1 cellular context compared by ENCODE assay signal in the genomic region with DNA sequence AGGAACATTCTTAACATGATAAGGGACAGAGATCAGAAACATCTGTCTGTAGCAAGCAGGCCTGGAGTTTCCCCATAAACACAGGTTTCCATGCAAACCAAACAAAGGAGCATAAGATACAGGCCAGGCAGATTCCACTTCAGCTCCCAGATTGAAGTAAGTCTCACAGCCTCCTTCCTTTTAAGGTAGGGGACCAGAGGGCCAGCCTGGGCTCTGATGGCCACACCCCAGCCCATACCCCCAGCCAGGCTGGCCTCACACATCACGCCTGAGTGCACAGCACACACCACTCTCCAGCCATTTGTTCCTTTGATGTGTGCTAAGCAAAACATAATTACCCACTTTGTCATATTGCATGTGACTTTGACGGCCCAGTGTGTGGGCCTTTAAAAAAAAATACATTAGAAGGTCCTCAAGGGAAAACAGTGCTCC.
TF ChIP-seq lines count a peak whose summit lies in the region.

No MANE protein-coding gene starts in this region.

TF ChIP-seq in HEK293, 187 proteins besides CTCF, POLR2A, EP300 and RAD21 (continued from another document):
- TF ChIP-seq, protein P1, sequence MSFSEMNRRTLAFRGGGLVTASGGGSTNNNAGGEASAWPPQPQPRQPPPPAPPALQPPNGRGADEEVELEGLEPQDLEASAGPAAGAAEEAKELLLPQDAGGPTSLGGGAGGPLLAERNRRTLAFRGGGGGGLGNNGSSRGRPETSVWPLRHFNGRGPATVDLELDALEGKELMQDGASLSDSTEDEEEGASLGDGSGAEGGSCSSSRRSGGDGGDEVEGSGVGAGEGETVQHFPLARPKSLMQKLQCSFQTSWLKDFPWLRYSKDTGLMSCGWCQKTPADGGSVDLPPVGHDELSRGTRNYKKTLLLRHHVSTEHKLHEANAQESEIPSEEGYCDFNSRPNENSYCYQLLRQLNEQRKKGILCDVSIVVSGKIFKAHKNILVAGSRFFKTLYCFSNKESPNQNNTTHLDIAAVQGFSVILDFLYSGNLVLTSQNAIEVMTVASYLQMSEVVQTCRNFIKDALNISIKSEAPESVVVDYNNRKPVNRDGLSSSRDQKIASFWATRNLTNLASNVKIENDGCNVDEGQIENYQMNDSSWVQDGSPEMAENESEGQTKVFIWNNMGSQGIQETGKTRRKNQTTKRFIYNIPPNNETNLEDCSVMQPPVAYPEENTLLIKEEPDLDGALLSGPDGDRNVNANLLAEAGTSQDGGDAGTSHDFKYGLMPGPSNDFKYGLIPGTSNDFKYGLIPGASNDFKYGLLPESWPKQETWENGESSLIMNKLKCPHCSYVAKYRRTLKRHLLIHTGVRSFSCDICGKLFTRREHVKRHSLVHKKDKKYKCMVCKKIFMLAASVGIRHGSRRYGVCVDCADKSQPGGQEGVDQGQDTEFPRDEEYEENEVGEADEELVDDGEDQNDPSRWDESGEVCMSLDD (tag by site-specific recombination; IDR thresholded peaks at IDR 0.05): no peak
- TF ChIP-seq SETDB1 (IDR thresholded peaks at IDR 0.05; ENCODE audit: insufficient read length, low read length) (no peak), ZNF549 (tag by site-specific recombination; IDR thresholded peaks at IDR 0.05) (no peak)
